In genomic region chrX:34218063-34218462, GRCh38 we compare ENCODE assay signal across 19 cellular contexts.
"Had no signal": no experiment of that assay in that cellular context is flagged by ENCODE, and none has a peak within 500 bp of the region (broad histone marks: within the 10 kb centered on the region; RNA-seq: fewer than 3 reads in every experiment).

No MANE protein-coding gene starts in this region.

- H3K27me3 ChIP-seq: body of pancreas, left lung, sigmoid colon, spleen had no signal

- ATAC-seq: activated CD8-positive, alpha-beta T cell treated with anti-CD3 and anti-CD28 coated beads for 36 hours; activated naive CD4-positive, alpha-beta T cell treated with anti-CD3 and anti-CD28 coated beads, Interleukin-2, amount 50 U/mL, for 72 hours; activated T-cell treated with anti-CD3 and anti-CD28 coated beads, Interleukin-2, amount 50 U/mL, for 4 hours; body of pancreas; left lung; mucosa of descending colon; naive thymus-derived CD8-positive, alpha-beta T cell; pancreas; stimulated activated naive CD8-positive, alpha-beta T cell treated with anti-CD3 and anti-CD28 coated beads, Interleukin-15, amount 100 ng/mL, for 72 hours had no signal

- H3K4me1 ChIP-seq: body of pancreas, left lung, pancreas, sigmoid colon, spleen had no signal

- H3K27ac ChIP-seq: body of pancreas, coronary artery, left lung, pancreas, sigmoid colon, spleen had no signal

- H3K4me3 ChIP-seq: body of pancreas, coronary artery, left lung, mucosa of descending colon, pancreas, sigmoid colon, spleen had no signal

- H3K36me3 ChIP-seq: left lung, pancreas, sigmoid colon, spleen had no signal

- DNase-seq: activated B cell treated with CpG ODN at 0.5 μM for 24 hours; activated CD4-positive, alpha-beta T cell treated with anti-CD3 and anti-CD28 coated beads for 48 hours; activated CD8-positive, alpha-beta T cell treated with anti-CD3 and anti-CD28 coated beads for 36 hours; activated effector memory CD4-positive, alpha-beta T cell treated with anti-CD3 and anti-CD28 coated beads, Interleukin-2, amount 50 U/mL, for 16 hours; activated T-cell treated with anti-CD3 and anti-CD28 coated beads, Interleukin-2, amount 50 U/mL, for 4 hours; amniotic stem cell; body of pancreas; effector CD4-positive, alpha-beta T cell; foreskin fibroblast; hippocampal formation; left lung; mucosa of descending colon; naive thymus-derived CD8-positive, alpha-beta T cell; pancreas; sigmoid colon; spleen; stimulated activated naive CD8-positive, alpha-beta T cell treated with anti-CD3 and anti-CD28 coated beads, Interleukin-15, amount 100 ng/mL, for 72 hours had no signal

- H3K9me3 ChIP-seq: body of pancreas, left lung, mucosa of descending colon, pancreas, sigmoid colon had no signal
